23 cellular contexts compared by ENCODE assay signal in genomic region chr3:137347817-137348368, GRCh38.
"Had no signal": no experiment of that assay in that cellular context is flagged by ENCODE, and none has a peak within 500 bp of the region (broad histone marks: within the 10 kb centered on the region; RNA-seq: fewer than 3 reads in every experiment).

No MANE protein-coding gene starts in this region.

- H3K27ac Mint-ChIP-seq: activated CD4-positive, alpha-beta T cell treated with anti-CD3 and anti-CD28 coated beads for 36 hours; activated naive CD8-positive, alpha-beta T cell treated with anti-CD3 and anti-CD28 coated beads for 36 hours; activated T-cell treated with anti-CD3 and anti-CD28 coated beads, Interleukin-2, amount 50 U/mL, for 72 hours; natural killer cell; T-helper 2 cell treated with Interferon-gamma antibody and Interleukin-4, amounts not matched to agents 5 μg/mL and 100 μg/mL, for 36 hours had no signal

- DNase-seq: activated CD4-positive, alpha-beta T cell treated with anti-CD3 and anti-CD28 coated beads for 36 hours; activated CD4-positive, CD25-positive, alpha-beta regulatory T cell; activated naive CD4-positive, alpha-beta T cell; activated naive CD8-positive, alpha-beta T cell treated with anti-CD3 and anti-CD28 coated beads for 36 hours; activated T-cell treated with anti-CD3 and anti-CD28 coated beads for 4 hours; activated T-cell treated with anti-CD3 and anti-CD28 coated beads, Interleukin-2, amount 50 U/mL, for 72 hours; adrenal gland; aorta; body of pancreas; dorsolateral prefrontal cortex; foreskin melanocyte; heart right ventricle; lower lobe of right lung; mesenchymal stem cell; natural killer cell; right lobe of liver; stimulated activated CD4-positive, alpha-beta T cell treated with anti-CD3 and anti-CD28 coated beads, Interleukin-12 subunit alpha, Interleukin-12 subunit beta, amount 100 ng/mL, for 4 hours; stimulated activated CD4-positive, alpha-beta T cell treated with anti-CD3 and anti-CD28 coated beads, Interleukin-4, amount 100 ng/mL, for 1 hour; stimulated activated naive CD8-positive, alpha-beta T cell treated with anti-CD3 and anti-CD28 coated beads, Interleukin-15, Interleukin-2, amounts not matched to agents 100 U/mL and 50 U/mL, for 24 hours; testis; transverse colon had no signal

- H3K27me3 Mint-ChIP-seq: activated CD4-positive, alpha-beta T cell treated with anti-CD3 and anti-CD28 coated beads for 36 hours; activated naive CD8-positive, alpha-beta T cell treated with anti-CD3 and anti-CD28 coated beads for 36 hours had no signal

- H3K4me3 Mint-ChIP-seq: activated CD4-positive, alpha-beta T cell treated with anti-CD3 and anti-CD28 coated beads for 36 hours; activated naive CD8-positive, alpha-beta T cell treated with anti-CD3 and anti-CD28 coated beads for 36 hours; activated T-cell treated with anti-CD3 and anti-CD28 coated beads, Interleukin-2, amount 50 U/mL, for 72 hours; natural killer cell; T-helper 2 cell treated with Interferon-gamma antibody and Interleukin-4, amounts not matched to agents 5 μg/mL and 100 μg/mL, for 36 hours had no signal

- H3K4me1 Mint-ChIP-seq: activated CD4-positive, alpha-beta T cell treated with anti-CD3 and anti-CD28 coated beads for 36 hours; activated naive CD8-positive, alpha-beta T cell treated with anti-CD3 and anti-CD28 coated beads for 36 hours; natural killer cell had no signal

- H3K36me3 Mint-ChIP-seq: activated naive CD8-positive, alpha-beta T cell treated with anti-CD3 and anti-CD28 coated beads for 36 hours had no signal

- ATAC-seq: activated CD4-positive, alpha-beta T cell treated with anti-CD3 and anti-CD28 coated beads for 36 hours; activated T-cell treated with anti-CD3 and anti-CD28 coated beads, Interleukin-2, amount 50 U/mL, for 72 hours; body of pancreas; heart right ventricle; left lobe of liver; lower lobe of right lung; natural killer cell; right lobe of liver; stimulated activated naive CD8-positive, alpha-beta T cell treated with anti-CD3 and anti-CD28 coated beads, Interleukin-15, Interleukin-2, amounts not matched to agents 100 U/mL and 50 U/mL, for 24 hours had no signal
